In genomic region chr3:14262212-14262611, GRCh38 we compare ENCODE assay signal across 2 cellular contexts.
TF ChIP-seq lines count a peak whose summit lies in the region.

No MANE protein-coding gene starts in this region.

TF ChIP-seq in IMR-90, 13 proteins besides CTCF, POLR2A, EP300 and RAD21:
- TF ChIP-seq MAZ (IDR thresholded peaks at IDR 0.05; ENCODE audit: borderline replicate concordance, low read depth, low read length) (no peak), CEBPB (IDR thresholded peaks at IDR 0.05; ENCODE audit: low read depth, low read length) (peak; percentile 57; the same call in 1 of the 2 replicates)

TF ChIP-seq in endothelial cell of umbilical vein, 7 proteins besides CTCF, POLR2A, EP300 and RAD21:
- TF ChIP-seq FOS (IDR thresholded peaks at IDR 0.05; ENCODE audit: borderline replicate concordance, insufficient read depth, low read length) (no peak), POLR2AphosphoS5 (IDR thresholded peaks at IDR 0.05; ENCODE audit: insufficient read depth, low read depth, low read length) (no peak), EZH2 (IDR thresholded peaks at IDR 0.05; ENCODE audit: borderline replicate concordance, low read depth, low read length, severe bottlenecking) (peak; percentile 7)
